ENCODE assay signal across 8 cellular contexts in genomic region chr11:102940714-102941588, GRCh38. TPM values are rescaled to one million over a fixed set of nuclear protein-coding genes. Genes with fewer than 3 reads are reported as not detected.
DNase-seq lines count a peak whose midpoint lies in the region; ATAC-seq and TF ChIP-seq lines count a peak whose summit lies in the region.

No MANE protein-coding gene starts in this region.

- no peak overlapping the region for H2AK5ac ChIP-seq in mesendoderm (ENCODE audit: low read length)

- WGBS in mesendoderm (ENCODE audit: extremely low coverage, insufficient coverage, low lambda C conversion rate) = no CpG with 5 or more reads among the region's 10 CpGs
- WGBS in tibial nerve, 2 donors = 17 to 18% methylated on average over 10 of the region's 10 CpGs

- H3K4me3 ChIP-seq in mesendoderm (ENCODE audit: low read length) = no peak overlapping the region
- H3K4me3 ChIP-seq in tibial nerve = no peak overlapping the region

- no peaks in the 10 kb centered on the region for H3K4me1 ChIP-seq in mesendoderm (ENCODE audit: control insufficient read depth, low read depth, low read length)
- peaks cover 0 to 6% (median 0%) of the 10 kb centered on the region in 4 donors for H3K4me1 ChIP-seq in tibial nerve

- no peak overlapping the region for H3K56ac ChIP-seq in mesendoderm (ENCODE audit: low read length)

- TF ChIP-seq EP300 in tibial nerve (IDR thresholded peaks at IDR 0.05) = no peak

- no peaks in the 10 kb centered on the region for H3K9me3 ChIP-seq in tibial nerve

- no peaks in the 10 kb centered on the region for H3K79me1 ChIP-seq in mesendoderm (ENCODE audit: low read length)

- no peak overlapping the region for H3K18ac ChIP-seq in mesendoderm (ENCODE audit: low read length)

- H4K8ac ChIP-seq in mesendoderm (ENCODE audit: low read depth, low read length) = no peak overlapping the region

- H3K4me1 Mint-ChIP-seq in T-helper 2 cell treated with Interferon-gamma antibody and Interleukin-4, amounts not matched to agents 5 μg/mL and 100 μg/mL, for 36 hours (ENCODE audit: low read depth) = peaks cover 1% of the 10 kb centered on the region
- no peaks in the 10 kb centered on the region for H3K4me1 Mint-ChIP-seq in effector memory CD8-positive, alpha-beta T cell (ENCODE audit: low read depth in 2 of 2)

- H2BK5ac ChIP-seq in mesendoderm (ENCODE audit: low read length) = no peak overlapping the region

- peak; percentile 60 to 75 (median 67) for TF ChIP-seq CTCF in tibial nerve (IDR thresholded peaks at IDR 0.05)

- H2BK15ac ChIP-seq in mesendoderm (replicated peaks; ENCODE audit: low read depth) = no peak overlapping the region

- H3K27ac ChIP-seq in mesendoderm (ENCODE audit: low read depth, low read length) (no peak overlapping the region), tibial nerve (no peak overlapping the region)

- H3K9ac ChIP-seq in mesendoderm (ENCODE audit: low read length) = no peak overlapping the region

- no peak overlapping the region for H3K27ac Mint-ChIP-seq in T-helper 2 cell treated with Interferon-gamma antibody and Interleukin-4, amounts not matched to agents 5 μg/mL and 100 μg/mL, for 36 hours
- no peak overlapping the region for H3K27ac Mint-ChIP-seq in effector memory CD8-positive, alpha-beta T cell

- no peak for TF ChIP-seq POLR2A in tibial nerve (IDR thresholded peaks at IDR 0.05)

- no peak overlapping the region for H4K5ac ChIP-seq in mesendoderm (ENCODE audit: low read length)

- H3K4me3 Mint-ChIP-seq in T-helper 2 cell treated with Interferon-gamma antibody and Interleukin-4, amounts not matched to agents 5 μg/mL and 100 μg/mL, for 36 hours = no peak overlapping the region
- H3K4me3 Mint-ChIP-seq in effector memory CD8-positive, alpha-beta T cell = no peak overlapping the region

- peaks cover 10% of the 10 kb centered on the region for H3K27me3 Mint-ChIP-seq in T-helper 2 cell treated with Interferon-gamma antibody and Interleukin-4, amounts not matched to agents 5 μg/mL and 100 μg/mL, for 36 hours (ENCODE audit: low read depth)
- H3K27me3 Mint-ChIP-seq in effector memory CD8-positive, alpha-beta T cell = peaks cover 22 to 38% of the 10 kb centered on the region in 2 donors

- H3K9me3 Mint-ChIP-seq in T-helper 2 cell treated with Interferon-gamma antibody and Interleukin-4, amounts not matched to agents 5 μg/mL and 100 μg/mL, for 36 hours = no peaks in the 10 kb centered on the region
- H3K9me3 Mint-ChIP-seq in effector memory CD8-positive, alpha-beta T cell = no peaks in the 10 kb centered on the region

- H3K27me3 ChIP-seq in mesendoderm (ENCODE audit: insufficient read depth, low read length, poor library complexity) (no peaks in the 10 kb centered on the region), tibial nerve (no peaks in the 10 kb centered on the region)

- H3K36me3 ChIP-seq in mesendoderm (ENCODE audit: control insufficient read depth, insufficient read depth, low read length) (no peaks in the 10 kb centered on the region), tibial nerve (no peaks in the 10 kb centered on the region)

- DNase-seq in Ammon's horn (ENCODE audit: low spot score) (peak; percentile 65), NCI-H1417 treated with DMSO at 0.1 percent for 48 hours (lab: John Stamatoyannopoulos, UW) (peak; percentile 62), mesendoderm (peak; percentile 84), tibial nerve (ENCODE audit: low spot score in 2 of 2) (peak in 1 of 2 donors; percentile 36)
- peak; percentile 21 for DNase-seq in T-helper 2 cell treated with Interferon-gamma antibody and Interleukin-4, amounts not matched to agents 5 μg/mL and 100 μg/mL, for 36 hours (ENCODE audit: low spot score)
- peak; percentile 2 to 27 (median 2) for DNase-seq in effector memory CD8-positive, alpha-beta T cell

- H3K4ac ChIP-seq in mesendoderm (ENCODE audit: low read depth, low read length) = no peak overlapping the region

- ATAC-seq in GM18502 (IDR thresholded peaks at IDR 0.05; ENCODE audit: poor library complexity, unreplicated experiment) = peak; percentile 81
- peak; percentile 85 for ATAC-seq in HG02884 (IDR thresholded peaks at IDR 0.05; ENCODE audit: unreplicated experiment)
- peak; percentile 54 for ATAC-seq in effector memory CD8-positive, alpha-beta T cell (replicated peaks)

- H3K23ac ChIP-seq in mesendoderm (ENCODE audit: low read length) = no peak overlapping the region

- H3K79me2 ChIP-seq in mesendoderm (ENCODE audit: control insufficient read depth, insufficient read depth, low read length) = no peaks in the 10 kb centered on the region

- H2BK120ac ChIP-seq in mesendoderm (ENCODE audit: low read depth, low read length) = no peak overlapping the region

- no peak overlapping the region for H3K4me2 ChIP-seq in mesendoderm (ENCODE audit: low read length)

- no peaks in the 10 kb centered on the region for H3K36me3 Mint-ChIP-seq in T-helper 2 cell treated with Interferon-gamma antibody and Interleukin-4, amounts not matched to agents 5 μg/mL and 100 μg/mL, for 36 hours (ENCODE audit: low read depth)
- H3K36me3 Mint-ChIP-seq in effector memory CD8-positive, alpha-beta T cell (ENCODE audit: insufficient read depth) = no peaks in the 10 kb centered on the region

RNA-seq across cellular contexts. Expression of gene MMP13, which starts 14.6 kb away (rescaled TPM):
- polyA plus RNA-seq in mesendoderm (2013, experiment 1 of 2) = not detected
- polyA plus RNA-seq in mesendoderm (2013, experiment 2 of 2) = 0.01 TPM
- total RNA-seq in tibial nerve = not detected
